In genomic region chr5:156631005-156631404, GRCh38 we compare ENCODE assay signal across 33 cellular contexts.
A peak's percentile ranks its signal among the peaks of the same experiment; 100 is the strongest.
DNase-seq lines count a peak whose midpoint lies in the region; ATAC-seq, FAIRE-seq and TF ChIP-seq lines count a peak whose summit lies in the region.
"Had no signal": no experiment of that assay in that cellular context is flagged by ENCODE, and none has a peak within 500 bp of the region (broad histone marks: within the 10 kb centered on the region; RNA-seq: fewer than 3 reads in every experiment).

No MANE protein-coding gene starts in this region.

- no peak overlapping the region for H3K4me2 ChIP-seq in SK-N-SH
- H3K4me2 ChIP-seq: A549; BLaER1; BLaER1 treated with 17β-estradiol and CSF1 and Interleukin-3, amounts not matched to agents 10 nM and 100 nM had no signal

- no peak for ATAC-seq in SK-N-SH treated with all-trans-retinoic acid at 6 μM for 48 hours
- ATAC-seq: A549; CD8-positive, alpha-beta T cell had no signal

- no peak overlapping the region for H3K4me3 ChIP-seq in SK-N-SH (ENCODE audit: low read depth in 2 of 2, low read length in 1 of 2)
- H3K4me3 ChIP-seq: A549; BLaER1; BLaER1 treated with 17β-estradiol and CSF1 and Interleukin-3, amounts not matched to agents 10 nM and 100 nM had no signal

- H3K9me2 ChIP-seq in SK-N-SH: no peaks in the 10 kb centered on the region

- no peak for TF ChIP-seq RAD21 in SK-N-SH (IDR thresholded peaks at IDR 0.05; ENCODE audit: low read length)

- peak; percentile 45 for DNase-seq in NCI-H82 (lab: John Stamatoyannopoulos, UW)
- DNase-seq in NCI-H82 treated with DMSO at 0.1 percent for 48 hours (lab: John Stamatoyannopoulos, UW; ENCODE audit: unreplicated experiment): no peak
- no peak for DNase-seq in SK-N-SH
- no peak for DNase-seq in D721Med (ENCODE audit: insufficient read length, low spot score)
- DNase-seq in DMS79 (lab: John Stamatoyannopoulos, UW): no peak
- DNase-seq in COR-L47 (lab: John Stamatoyannopoulos, UW): no peak
- DNase-seq: 8988T; ACHN; AML-193; BE2C; C1 segment of cervical spinal cord; Caco-2; Calu3; CD4-positive, alpha-beta memory T cell; CD4-positive, alpha-beta T cell; CD4-positive, CD25-positive, alpha-beta regulatory T cell; CD8-positive, alpha-beta memory T cell; CD8-positive, alpha-beta T cell; DMS 273 treated with DMSO at 0.1 percent for 48 hours; DMS153; DMS53; DMS79 treated with DMSO at 0.1 percent for 48 hours; DND-41; EL had no signal

- no peaks in the 10 kb centered on the region for H3F3A ChIP-seq in SK-N-SH (replicated peaks; ENCODE audit: insufficient read depth)

- H3K27ac ChIP-seq in SK-N-SH (ENCODE audit: low read depth in 2 of 2, low read length in 1 of 2) (no peak overlapping the region), VCaP (peak overlapping the region; percentile 61)
- H3K27ac ChIP-seq: 22Rv1; A549; BLaER1; BLaER1 treated with 17β-estradiol and CSF1 and Interleukin-3, amounts not matched to agents 10 nM and 100 nM; C4-2B had no signal

- H3K9ac ChIP-seq in SK-N-SH: no peak overlapping the region
- H3K9ac ChIP-seq: BLaER1; BLaER1 treated with 17β-estradiol and CSF1 and Interleukin-3, amounts not matched to agents 10 nM and 100 nM had no signal

- no peak for TF ChIP-seq EP300 in SK-N-SH (IDR thresholded peaks at IDR 0.05; ENCODE audit: borderline replicate concordance in 1 of 2, low read depth in 1 of 2, low read length in 1 of 2)

- no peaks in the 10 kb centered on the region for H3K27me3 ChIP-seq in SK-N-SH (ENCODE audit: insufficient read depth)
- H3K27me3 ChIP-seq: BE2C; BLaER1; BLaER1 treated with 17β-estradiol and CSF1 and Interleukin-3, amounts not matched to agents 10 nM and 100 nM had no signal

- H3K4me1 ChIP-seq in SK-N-SH (ENCODE audit: control insufficient read depth in 1 of 2, insufficient read depth in 2 of 2, low read depth in 1 of 2, low read length in 1 of 2): peaks cover 0 to 3% of the 10 kb centered on the region in 2 experiments; a peak in 1 of 4 replicates
- H3K4me1 ChIP-seq: A549; BE2C; BLaER1 treated with 17β-estradiol and CSF1 and Interleukin-3, amounts not matched to agents 10 nM and 100 nM; Caco-2 had no signal

- no peak overlapping the region for H2AFZ ChIP-seq in SK-N-SH (ENCODE audit: low read depth)

- no peaks in the 10 kb centered on the region for H3K79me2 ChIP-seq in SK-N-SH (ENCODE audit: insufficient read depth)

- TF ChIP-seq CTCF in SK-N-SH (IDR thresholded peaks at IDR 0.05): no peak
- no peak for TF ChIP-seq CTCF in D721Med (IDR thresholded peaks at IDR 0.05; ENCODE audit: insufficient read depth, missing control alignments)
- no peak for TF ChIP-seq CTCF in VCaP (conservative IDR thresholded peaks at IDR 0.05)

- CTCF ChIA-PET in SK-N-SH (lab: Yijun Ruan, JAX): no interaction called here

- WGBS in SK-N-SH (ENCODE audit: low lambda C conversion rate): 36% methylated on average over 1 of the region's 1 CpG

- POLR2A ChIA-PET in SK-N-SH (lab: Yijun Ruan, JAX): no interaction called here

- H3K36me3 ChIP-seq in SK-N-SH (replicated peaks in 1 of 2; ENCODE audit: control insufficient read depth in 1 of 2, insufficient read depth in 2 of 2, low read length in 1 of 2): no peaks in the 10 kb centered on the region
- H3K36me3 ChIP-seq: BE2C; BLaER1; BLaER1 treated with 17β-estradiol and CSF1 and Interleukin-3, amounts not matched to agents 10 nM and 100 nM had no signal

- no peaks in the 10 kb centered on the region for H3K9me3 ChIP-seq in SK-N-SH
- H3K9me3 ChIP-seq: A549; BE2C; BLaER1; BLaER1 treated with 17β-estradiol and CSF1 and Interleukin-3, amounts not matched to agents 10 nM and 100 nM; Caco-2 had no signal

- FAIRE-seq in D721Med (lab: Jason Lieb, UNC): peak; percentile 25
- FAIRE-seq: A204.1, A549, G401.6 had no signal

- no peaks in the 10 kb centered on the region for H4K20me1 ChIP-seq in SK-N-SH (ENCODE audit: insufficient read depth)
- H4K20me1 ChIP-seq: BLaER1; BLaER1 treated with 17β-estradiol and CSF1 and Interleukin-3, amounts not matched to agents 10 nM and 100 nM had no signal

TF ChIP-seq in SK-N-SH treated with all-trans-retinoic acid at 6 μM for 48 hours, 23 proteins besides CTCF, POLR2A, EP300 and RAD21:
- TF ChIP-seq ISL1 (CRISPR knock-in tag; IDR thresholded peaks at IDR 0.05): peak; percentile 91
- no peak for TF ChIP-seq PPARA (CRISPR knock-in tag; IDR thresholded peaks at IDR 0.05; ENCODE audit: borderline replicate concordance)

TF ChIP-seq in SK-N-SH, 30 proteins besides CTCF, POLR2A, EP300 and RAD21:
- no peak for TF ChIP-seq JUND (IDR thresholded peaks at IDR 0.05)
- TF ChIP-seq NRF1 (IDR thresholded peaks at IDR 0.05; ENCODE audit: low read depth, low read length): no peak
- TF ChIP-seq FOSL2 (IDR thresholded peaks at IDR 0.05; ENCODE audit: borderline replicate concordance, low read depth): no peak
- no peak for TF ChIP-seq RCOR1 (IDR thresholded peaks at IDR 0.05; ENCODE audit: low read length)
- no peak for TF ChIP-seq USF1 (IDR thresholded peaks at IDR 0.05; ENCODE audit: borderline replicate concordance, low read depth)
- no peak for TF ChIP-seq GATA2 (CRISPR knock-in tag; IDR thresholded peaks at IDR 0.05)
- no peak for TF ChIP-seq TEAD4 (IDR thresholded peaks at IDR 0.05; ENCODE audit: borderline replicate concordance, insufficient read depth)
